ENCODE assay signal across 1 cellular context in the genomic region with DNA sequence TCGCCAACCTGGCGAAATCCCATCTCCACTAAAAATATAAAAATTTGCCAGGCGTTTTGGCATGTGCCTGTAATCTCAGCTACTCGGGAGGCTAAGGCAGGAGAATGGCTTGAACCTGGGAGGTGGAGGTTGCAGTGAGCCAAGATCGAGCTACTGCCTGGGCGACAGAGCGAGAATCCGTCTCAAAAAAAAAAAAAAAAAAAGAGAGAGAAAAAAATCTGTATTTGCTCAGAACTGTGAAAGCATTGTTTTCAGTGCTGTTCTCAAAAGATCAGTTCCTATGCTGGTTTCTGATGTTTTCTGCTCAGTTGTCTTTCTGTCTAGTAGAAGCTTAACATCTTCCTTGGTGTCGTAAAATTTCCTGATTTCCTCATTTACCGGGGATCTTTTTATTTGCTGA.
TF ChIP-seq lines count a peak whose summit lies in the region.

No MANE protein-coding gene starts in this region.

TF ChIP-seq in endothelial cell of umbilical vein, 7 proteins besides CTCF, POLR2A, EP300 and RAD21:
- TF ChIP-seq JUN (IDR thresholded peaks at IDR 0.05; ENCODE audit: borderline replicate concordance, insufficient read depth, insufficient read length, low read depth) (no peak), FOS (IDR thresholded peaks at IDR 0.05; ENCODE audit: borderline replicate concordance, insufficient read depth, low read length) (no peak), GATA2 (IDR thresholded peaks at IDR 0.05; ENCODE audit: insufficient read depth, insufficient read length, low read depth, low read length) (no peak), MYC (IDR thresholded peaks at IDR 0.05; ENCODE audit: low read depth, low read length) (no peak), EZH2 (IDR thresholded peaks at IDR 0.05; ENCODE audit: borderline replicate concordance, low read depth, low read length, severe bottlenecking) (no peak), POLR2AphosphoS5 (IDR thresholded peaks at IDR 0.05; ENCODE audit: insufficient read depth, low read depth, low read length) (no peak)
- TF ChIP-seq, protein P1, sequence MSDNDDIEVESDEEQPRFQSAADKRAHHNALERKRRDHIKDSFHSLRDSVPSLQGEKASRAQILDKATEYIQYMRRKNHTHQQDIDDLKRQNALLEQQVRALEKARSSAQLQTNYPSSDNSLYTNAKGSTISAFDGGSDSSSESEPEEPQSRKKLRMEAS (IDR thresholded peaks at IDR 0.05; ENCODE audit: insufficient read depth, insufficient read length), result no peak
